In the genomic region with DNA sequence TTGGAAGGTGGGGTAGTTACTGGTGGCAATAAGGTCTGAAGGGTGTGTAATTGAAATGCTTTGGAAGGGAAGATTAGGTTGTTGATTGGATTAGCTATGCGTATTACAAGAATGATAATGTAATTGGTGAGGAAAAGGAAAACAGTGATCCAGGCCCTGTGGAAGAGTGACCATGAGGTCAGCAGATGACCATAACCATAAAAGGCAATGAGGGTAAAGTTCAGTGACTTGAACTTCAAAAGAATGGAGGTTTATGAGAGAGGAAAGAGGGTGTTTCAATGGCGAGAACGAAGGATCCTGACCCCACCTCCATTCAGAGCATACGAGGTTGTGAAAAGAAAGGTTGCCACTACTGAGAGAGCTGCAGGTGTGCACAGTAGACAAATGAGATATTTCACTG, we compare ENCODE assay signal across 9 cellular contexts.
"Had no signal": no experiment of that assay in that cellular context is flagged by ENCODE, and none has a peak within 500 bp of the region (broad histone marks: within the 10 kb centered on the region; RNA-seq: fewer than 3 reads in every experiment).

No MANE protein-coding gene starts in this region.

- H3K4me1 ChIP-seq: HAP-1 had no signal

- H3K9ac ChIP-seq: GM23248, KMS-11 had no signal

- H3K4me3 ChIP-seq: GM23248, HAP-1 had no signal

- H2AFZ ChIP-seq: GM23248 had no signal

- H3K4me2 ChIP-seq: KMS-11 had no signal

- ATAC-seq: HCT116 had no signal

- DNase-seq: GM23248, GOT3, H7, HFFc6, KBM-7 had no signal

- H3K9me3 ChIP-seq: HAP-1 had no signal

- FAIRE-seq: HTR-8/SVneo had no signal

- H3K36me3 ChIP-seq: HAP-1 had no signal

- H3K27ac ChIP-seq: GM23248, KMS-11 had no signal
